Comparison of ENCODE assay signal across 9 cellular contexts in genomic region chr17:71085238-71086033, GRCh38.
DNase-seq lines count a peak whose midpoint lies in the region; ATAC-seq and TF ChIP-seq lines count a peak whose summit lies in the region.
"Had no signal": no experiment of that assay in that cellular context is flagged by ENCODE, and none has a peak within 500 bp of the region (broad histone marks: within the 10 kb centered on the region; RNA-seq: fewer than 3 reads in every experiment).

No MANE protein-coding gene starts in this region.

- H3K4me1 Mint-ChIP-seq in MCF 10A (ENCODE audit: insufficient read depth, unreplicated experiment), result no peaks in the 10 kb centered on the region
- H3K4me1 Mint-ChIP-seq in endothelial cell (ENCODE audit: unreplicated experiment), result no peaks in the 10 kb centered on the region
- no peaks in the 10 kb centered on the region for H3K4me1 Mint-ChIP-seq in type B pancreatic cell (ENCODE audit: unreplicated experiment)
- H3K4me1 Mint-ChIP-seq in activated naive CD8-positive, alpha-beta T cell treated with anti-CD3 and anti-CD28 coated beads, Interleukin-2, amount 50 U/mL, for 24 hours, result no peaks in the 10 kb centered on the region

- no peaks in the 10 kb centered on the region for H3K4me1 ChIP-seq in breast epithelium

- H3K27me3 Mint-ChIP-seq in MCF 10A (ENCODE audit: insufficient read depth, unreplicated experiment) (no peaks in the 10 kb centered on the region), endothelial cell (ENCODE audit: unreplicated experiment) (peaks cover 1% of the 10 kb centered on the region), type B pancreatic cell (no peaks in the 10 kb centered on the region)
- no peaks in the 10 kb centered on the region for H3K27me3 Mint-ChIP-seq in activated naive CD8-positive, alpha-beta T cell treated with anti-CD3 and anti-CD28 coated beads, Interleukin-2, amount 50 U/mL, for 24 hours

- H3K27ac Mint-ChIP-seq in MCF 10A (ENCODE audit: low read depth, unreplicated experiment) (no peak overlapping the region), endothelial cell (ENCODE audit: unreplicated experiment) (no peak overlapping the region), type B pancreatic cell (no peak overlapping the region)
- no peak overlapping the region for H3K27ac Mint-ChIP-seq in activated naive CD8-positive, alpha-beta T cell treated with anti-CD3 and anti-CD28 coated beads, Interleukin-2, amount 50 U/mL, for 24 hours

- no peak for TF ChIP-seq POLR2A in breast epithelium (IDR thresholded peaks at IDR 0.05)

- no TSS peak for BruUV-seq in MCF 10A (replicated peaks; lab: Mats Ljungman, UMichigan)

- peak; percentile 63 for DNase-seq in MCF 10A (ENCODE audit: unreplicated experiment)
- no peak for DNase-seq in breast epithelium (ENCODE audit: low spot score in 2 of 2)
- peak; percentile 18 for DNase-seq in NCI-H460 (ENCODE audit: extremely low read depth, low read depth)
- DNase-seq in endothelial cell (ENCODE audit: low spot score), result peak; percentile 70
- no peak for DNase-seq in type B pancreatic cell (ENCODE audit: extremely low spot score, unreplicated experiment)
- no peak for DNase-seq in activated naive CD8-positive, alpha-beta T cell treated with anti-CD3 and anti-CD28 coated beads, Interleukin-2, amount 50 U/mL, for 24 hours
- DNase-seq: activated naive CD4-positive, alpha-beta T cell had no signal

- POLR2A ChIA-PET in MCF 10A (lab: Yijun Ruan, JAX), result no interaction called here

- no peaks in the 10 kb centered on the region for H3K9me3 ChIP-seq in breast epithelium

- no peak overlapping the region for H3K4me3 ChIP-seq in breast epithelium

- intact Hi-C loops in MCF 10A (cut with micrococcal nuclease), result loop anchor here (1.0 to 10.0 kb wide), 2 partner anchors 1033 to 1459 kb away; no protein-coding TSS in a partner anchor
- intact Hi-C loops in breast epithelium (cut with DNase I; ENCODE audit: low total_unique reads), result no loop called here

- peak; percentile 42 for TF ChIP-seq CTCF in MCF 10A (IDR thresholded peaks at IDR 0.05; ENCODE audit: unreplicated experiment)
- TF ChIP-seq CTCF in breast epithelium (IDR thresholded peaks at IDR 0.05), result no peak
- peak; percentile 53 for TF ChIP-seq CTCF in endothelial cell (IDR thresholded peaks at IDR 0.05; ENCODE audit: unreplicated experiment)
- peak; percentile 65 for TF ChIP-seq CTCF in type B pancreatic cell (conservative IDR thresholded peaks at IDR 0.05)

- no peaks in the 10 kb centered on the region for H3K27me3 ChIP-seq in breast epithelium

- H3K27ac ChIP-seq in breast epithelium, result no peak overlapping the region

- H3K36me3 ChIP-seq in breast epithelium, result no peaks in the 10 kb centered on the region

- H3K9me3 Mint-ChIP-seq in MCF 10A (ENCODE audit: unreplicated experiment) (no peaks in the 10 kb centered on the region), endothelial cell (ENCODE audit: unreplicated experiment) (no peaks in the 10 kb centered on the region), type B pancreatic cell (no peaks in the 10 kb centered on the region)
- no peaks in the 10 kb centered on the region for H3K9me3 Mint-ChIP-seq in activated naive CD8-positive, alpha-beta T cell treated with anti-CD3 and anti-CD28 coated beads, Interleukin-2, amount 50 U/mL, for 24 hours

- ATAC-seq in activated naive CD8-positive, alpha-beta T cell treated with anti-CD3 and anti-CD28 coated beads, Interleukin-2, amount 50 U/mL, for 24 hours, result no peak
- no peak for ATAC-seq in HG02938 (IDR thresholded peaks at IDR 0.05; ENCODE audit: unreplicated experiment)
- no peak for ATAC-seq in HG02870 (IDR thresholded peaks at IDR 0.05; ENCODE audit: unreplicated experiment)

- H3K36me3 Mint-ChIP-seq in MCF 10A (ENCODE audit: insufficient read depth, unreplicated experiment) (no peaks in the 10 kb centered on the region), endothelial cell (ENCODE audit: low read depth, unreplicated experiment) (no peaks in the 10 kb centered on the region), type B pancreatic cell (no peaks in the 10 kb centered on the region)
- H3K36me3 Mint-ChIP-seq in activated naive CD8-positive, alpha-beta T cell treated with anti-CD3 and anti-CD28 coated beads, Interleukin-2, amount 50 U/mL, for 24 hours (ENCODE audit: low read depth), result no peaks in the 10 kb centered on the region

- CTCF ChIA-PET in MCF 10A (lab: Yijun Ruan, JAX), result interaction anchor here (0.6 to 1.8 kb wide), 3 partner anchors 313 to 319 kb away, joined by 3 to 21 read pairs (median 4); no protein-coding TSS in a partner anchor

- H3K4me3 Mint-ChIP-seq in MCF 10A (ENCODE audit: unreplicated experiment), result no peak overlapping the region
- H3K4me3 Mint-ChIP-seq in endothelial cell (ENCODE audit: unreplicated experiment), result no peak overlapping the region
- no peak overlapping the region for H3K4me3 Mint-ChIP-seq in type B pancreatic cell
- no peak overlapping the region for H3K4me3 Mint-ChIP-seq in activated naive CD8-positive, alpha-beta T cell treated with anti-CD3 and anti-CD28 coated beads, Interleukin-2, amount 50 U/mL, for 24 hours

Comparison
In these comparisons a context has a peak if more than half of its experiments do, and no peak if none do; other contexts are left out.
1. DNase-seq: peak in MCF 10A (single experiment), NCI-H460 (single experiment) and endothelial cell (single experiment); none in breast epithelium (0 of 2), type B pancreatic cell (single experiment) and activated naive CD8-positive, alpha-beta T cell treated with anti-CD3 and anti-CD28 coated beads, Interleukin-2, amount 50 U/mL, for 24 hours (single experiment).
2. CTCF ChIP-seq: peak in MCF 10A (single experiment), endothelial cell (single experiment) and type B pancreatic cell (single experiment); none in breast epithelium (0 of 3).